8 cellular contexts compared by ENCODE assay signal in genomic region chr15:32861741-32862140, GRCh38.
DNase-seq lines count a peak whose midpoint lies in the region; ATAC-seq and TF ChIP-seq lines count a peak whose summit lies in the region.

No MANE protein-coding gene starts in this region.

- POLR2A ChIA-PET in AG04450 (lab: Yijun Ruan, JAX), result no interaction called here
- POLR2A ChIA-PET in CD4-positive, alpha-beta memory T cell (lab: Charles Lee; ENCODE audit: partially characterized antibody), result no interaction called here

- no peak for DNase-seq in AG04450 (ENCODE audit: low read depth, low spot score)
- peak; percentile 57 for DNase-seq in HFFc6
- peak; percentile 5 for DNase-seq in cerebellar cortex (ENCODE audit: low spot score)
- DNase-seq in mesothelial cell of epicardium (ENCODE audit: low spot score in 2 of 2, unreplicated experiment in 2 of 2), result no peak
- DNase-seq in RKO (ENCODE audit: low spot score), result no peak
- DNase-seq in CD4-positive, alpha-beta memory T cell, result no peak

- no peaks in the 10 kb centered on the region for H3K9me3 ChIP-seq in AG04450 (ENCODE audit: control insufficient read depth, insufficient read depth, low read length)
- H3K9me3 ChIP-seq in CD4-positive, alpha-beta memory T cell (ENCODE audit: control insufficient read depth in 1 of 2, low read length in 2 of 2), result no peaks in the 10 kb centered on the region

- CTCF ChIA-PET in AG04450 (lab: Charles Lee), result interaction anchor here (0.5 to 1.1 kb wide), 3 partner anchors 17 to 200 kb away, joined by 3 to 5 read pairs (median 3); no protein-coding TSS in a partner anchor
- CTCF ChIA-PET in CD4-positive, alpha-beta memory T cell (lab: Charles Lee; ENCODE audit: partially characterized antibody), result no interaction called here

- H3K27me3 Mint-ChIP-seq in HFFc6 (ENCODE audit: insufficient read depth) (peaks cover 4% of the 10 kb centered on the region), mesothelial cell of epicardium (ENCODE audit: low read depth) (no peaks in the 10 kb centered on the region)
- peaks cover 0 to 1% of the 10 kb centered on the region in 2 donors for H3K27me3 Mint-ChIP-seq in CD4-positive, alpha-beta memory T cell

- H3K4me3 ChIP-seq in AG04450 (ENCODE audit: low read depth, low read length), result no peak overlapping the region
- no peak overlapping the region for H3K4me3 ChIP-seq in CD4-positive, alpha-beta memory T cell (ENCODE audit: low read length in 2 of 2)

- peak overlapping the region; percentile 83 for H3K4me3 Mint-ChIP-seq in HFFc6
- peak overlapping the region; percentile 41 for H3K4me3 Mint-ChIP-seq in mesothelial cell of epicardium
- peak overlapping the region in 4 of 8 donors; percentile 6 to 47 (median 28) for H3K4me3 Mint-ChIP-seq in CD4-positive, alpha-beta memory T cell

- no peaks in the 10 kb centered on the region for H3K4me1 ChIP-seq in CD4-positive, alpha-beta memory T cell (ENCODE audit: insufficient read depth, low read length)

- H3K4me1 Mint-ChIP-seq in HFFc6 (ENCODE audit: low read depth), result peaks cover 88% of the 10 kb centered on the region
- H3K4me1 Mint-ChIP-seq in mesothelial cell of epicardium, result peaks cover 16% of the 10 kb centered on the region
- H3K4me1 Mint-ChIP-seq in CD4-positive, alpha-beta memory T cell, result peaks cover 0 to 30% (median under 1%) of the 10 kb centered on the region in 4 donors

- H3K27me3 ChIP-seq in AG04450 (ENCODE audit: control insufficient read depth, insufficient read depth, low read length), result no peaks in the 10 kb centered on the region
- H3K27me3 ChIP-seq in CD4-positive, alpha-beta memory T cell (ENCODE audit: insufficient read depth, low read length), result no peaks in the 10 kb centered on the region

- intact Hi-C loops in CD4-positive, alpha-beta memory T cell (cut with micrococcal nuclease), result no loop called here

- no peak for TF ChIP-seq CTCF in AG04450 (IDR thresholded peaks at IDR 0.05; ENCODE audit: low read depth, low read length)
- no peak for TF ChIP-seq CTCF in HFFc6 (IDR thresholded peaks at IDR 0.05)
- TF ChIP-seq CTCF in mesothelial cell of epicardium (IDR thresholded peaks at IDR 0.05; ENCODE audit: unreplicated experiment), result no peak

- H3K36me3 ChIP-seq in CD4-positive, alpha-beta memory T cell (ENCODE audit: insufficient read depth, low read length), result no peaks in the 10 kb centered on the region

- H3K27ac ChIP-seq in AG04450 (ENCODE audit: low read depth, low read length), result peak overlapping the region; percentile 84
- H3K27ac ChIP-seq in CD4-positive, alpha-beta memory T cell (ENCODE audit: low read depth, low read length), result no peak overlapping the region

- peak overlapping the region; percentile 99 for H3K27ac Mint-ChIP-seq in HFFc6
- H3K27ac Mint-ChIP-seq in mesothelial cell of epicardium, result peak overlapping the region; percentile 76
- H3K27ac Mint-ChIP-seq in CD4-positive, alpha-beta memory T cell, result no peak overlapping the region

- H3K36me3 Mint-ChIP-seq in HFFc6 (ENCODE audit: low read depth), result peaks cover 34% of the 10 kb centered on the region
- no peaks in the 10 kb centered on the region for H3K36me3 Mint-ChIP-seq in mesothelial cell of epicardium
- H3K36me3 Mint-ChIP-seq in CD4-positive, alpha-beta memory T cell, result no peaks in the 10 kb centered on the region

- no peak for ATAC-seq in HG03095 (IDR thresholded peaks at IDR 0.05; ENCODE audit: unreplicated experiment)
- no peak for ATAC-seq in GM19324 (IDR thresholded peaks at IDR 0.05; ENCODE audit: low FRiP score, unreplicated experiment)

- H3K9me3 Mint-ChIP-seq in HFFc6, result no peaks in the 10 kb centered on the region
- no peaks in the 10 kb centered on the region for H3K9me3 Mint-ChIP-seq in mesothelial cell of epicardium
- peaks cover 0 to 2% (median 0%) of the 10 kb centered on the region in 8 donors for H3K9me3 Mint-ChIP-seq in CD4-positive, alpha-beta memory T cell

Comparison
In these comparisons a context has a peak if more than half of its experiments do, and no peak if none do; other contexts are left out.
1. DNase-seq: peak in HFFc6 (single experiment) and cerebellar cortex (single experiment); none in AG04450 (single experiment), mesothelial cell of epicardium (0 of 2), RKO (single experiment) and CD4-positive, alpha-beta memory T cell (0 of 5).
2. H3K27ac Mint-ChIP-seq: peak in HFFc6 (single experiment) and mesothelial cell of epicardium (single experiment); none in CD4-positive, alpha-beta memory T cell (0 of 7).